Comparison of ENCODE assay signal across 9 cellular contexts in the genomic region with DNA sequence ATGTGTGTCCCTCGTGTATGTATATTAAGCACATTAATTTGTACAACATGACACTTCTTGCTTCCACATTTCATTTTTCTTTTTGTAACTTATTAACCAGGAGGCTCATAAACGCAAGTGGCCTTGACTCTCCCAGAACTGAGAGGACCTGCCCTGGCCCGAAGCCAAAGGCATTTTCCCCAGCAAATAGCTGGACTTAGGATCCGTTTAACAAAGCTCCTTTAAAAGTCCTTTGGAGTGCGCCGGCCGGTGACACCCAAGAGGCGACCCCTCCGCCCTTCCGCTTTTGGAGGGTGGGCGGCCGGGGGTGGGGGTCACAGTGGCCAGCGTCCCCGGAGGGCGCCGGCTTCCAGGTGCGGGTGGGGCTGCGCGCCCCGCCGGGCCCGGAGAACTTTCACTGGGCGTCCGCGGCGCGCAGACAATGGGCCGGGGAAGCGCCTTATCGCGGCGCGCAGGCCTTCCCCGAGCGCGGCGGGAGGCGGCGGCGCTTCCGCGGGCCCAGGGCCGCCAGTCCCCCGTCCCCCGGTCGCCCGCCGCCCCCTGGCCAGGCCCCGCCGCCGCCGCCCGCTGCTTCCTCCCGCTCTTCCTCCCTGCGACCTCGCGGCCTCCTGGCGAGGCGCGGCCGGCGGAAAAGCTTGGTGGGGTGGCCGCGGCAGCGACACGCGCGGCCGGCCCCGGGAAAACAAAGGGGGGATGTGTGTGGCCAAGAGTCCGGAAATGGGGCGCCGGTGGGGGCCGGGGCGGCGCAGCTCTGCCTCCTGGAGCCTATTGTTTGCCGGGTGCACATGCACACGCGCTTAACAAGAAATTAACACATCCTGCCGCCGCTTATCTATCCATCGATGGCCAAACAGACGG.
DNase-seq lines count a peak whose midpoint lies in the region; ATAC-seq and TF ChIP-seq lines count a peak whose summit lies in the region.
"Had no signal": no experiment of that assay in that cellular context is flagged by ENCODE, and none has a peak within 500 bp of the region (broad histone marks: within the 10 kb centered on the region; RNA-seq: fewer than 3 reads in every experiment).

No MANE protein-coding gene starts in this region.

- peak overlapping the region; percentile 20 for H3K4me3 Mint-ChIP-seq in activated naive CD8-positive, alpha-beta T cell treated with anti-CD3 and anti-CD28 coated beads, Interleukin-2, amount 10 ng/mL, durations not matched to agents 7 days and 5 days
- H3K4me3 Mint-ChIP-seq: IgD-negative memory B cell had no signal

- DNase-seq in activated naive CD8-positive, alpha-beta T cell treated with anti-CD3 and anti-CD28 coated beads, Interleukin-2, amount 10 ng/mL, durations not matched to agents 7 days and 5 days: peak; percentile 52
- DNase-seq in hepatic stellate cell (ENCODE audit: low spot score) (peak; percentile 16), renal cortical epithelial cell (ENCODE audit: low read depth) (peak; percentile 30), G401 (ENCODE audit: low spot score) (no peak), osteoblast (ENCODE audit: insufficient read length, low spot score, missing footprints) (no peak)

- POLR2A ChIA-PET in activated naive CD8-positive, alpha-beta T cell treated with anti-CD3 and anti-CD28 coated beads, Interleukin-2, amount 10 ng/mL, durations not matched to agents 7 days and 5 days (lab: Charles Lee): no interaction called here

- H3K9me3 Mint-ChIP-seq in activated naive CD8-positive, alpha-beta T cell treated with anti-CD3 and anti-CD28 coated beads, Interleukin-2, amount 10 ng/mL, durations not matched to agents 7 days and 5 days: no peaks in the 10 kb centered on the region

- H3K4me1 Mint-ChIP-seq in activated naive CD8-positive, alpha-beta T cell treated with anti-CD3 and anti-CD28 coated beads, Interleukin-2, amount 10 ng/mL, durations not matched to agents 7 days and 5 days: peaks cover 4% of the 10 kb centered on the region

- no peak overlapping the region for H3K4me3 ChIP-seq in osteoblast (ENCODE audit: insufficient read depth, low read length)

- no peak overlapping the region for H3K27ac ChIP-seq in osteoblast (ENCODE audit: low read depth, low read length)

- H3K4me1 ChIP-seq in osteoblast (ENCODE audit: insufficient read depth, low read length): no peaks in the 10 kb centered on the region

- H3K27me3 ChIP-seq in osteoblast (ENCODE audit: insufficient read depth, low read length): no peaks in the 10 kb centered on the region

- no peaks in the 10 kb centered on the region for H4K20me1 ChIP-seq in osteoblast (ENCODE audit: insufficient read depth, low read length)

- H3K36me3 ChIP-seq in osteoblast (ENCODE audit: insufficient read depth, low read length): no peaks in the 10 kb centered on the region

- H3K4me2 ChIP-seq in osteoblast (ENCODE audit: insufficient read depth, low read length): no peak overlapping the region

- H3K9me3 ChIP-seq in osteoblast (ENCODE audit: low read depth, low read length): peaks cover 3% of the 10 kb centered on the region

- H3K79me2 ChIP-seq in osteoblast (ENCODE audit: insufficient read depth, low read length): no peaks in the 10 kb centered on the region

- H3K36me3 Mint-ChIP-seq in activated naive CD8-positive, alpha-beta T cell treated with anti-CD3 and anti-CD28 coated beads, Interleukin-2, amount 10 ng/mL, durations not matched to agents 7 days and 5 days: no peaks in the 10 kb centered on the region

- ATAC-seq in HG03354 (IDR thresholded peaks at IDR 0.05; ENCODE audit: poor library complexity, severe bottlenecking, unreplicated experiment) (peak; percentile 64), HG03280 (IDR thresholded peaks at IDR 0.05; ENCODE audit: unreplicated experiment) (no peak), GM18858 (IDR thresholded peaks at IDR 0.05; ENCODE audit: unreplicated experiment) (no peak)
- peak; percentile 78 for ATAC-seq in activated naive CD8-positive, alpha-beta T cell treated with anti-CD3 and anti-CD28 coated beads, Interleukin-2, amount 10 ng/mL, durations not matched to agents 7 days and 5 days (ENCODE audit: low read depth)

- in situ Hi-C loops in G401 (cut with HindIII; ENCODE audit: low sequenced_read_pairs): no loop called here

- peaks cover 30% of the 10 kb centered on the region for H3K27me3 Mint-ChIP-seq in activated naive CD8-positive, alpha-beta T cell treated with anti-CD3 and anti-CD28 coated beads, Interleukin-2, amount 10 ng/mL, durations not matched to agents 7 days and 5 days

- H2AFZ ChIP-seq in osteoblast (ENCODE audit: low read length): no peak overlapping the region

- TF ChIP-seq CTCF in osteoblast (IDR thresholded peaks at IDR 0.05; ENCODE audit: extremely low read depth, low read depth, low read length): no peak

- no peak overlapping the region for H3K27ac Mint-ChIP-seq in activated naive CD8-positive, alpha-beta T cell treated with anti-CD3 and anti-CD28 coated beads, Interleukin-2, amount 10 ng/mL, durations not matched to agents 7 days and 5 days

Comparison
In these comparisons a context has a peak if more than half of its experiments do, and no peak if none do; other contexts are left out.
1. ATAC-seq: peak in HG03354 (single experiment) and activated naive CD8-positive, alpha-beta T cell treated with anti-CD3 and anti-CD28 coated beads, Interleukin-2, amount 10 ng/mL, durations not matched to agents 7 days and 5 days (single experiment); none in HG03280 (single experiment) and GM18858 (single experiment).
2. DNase-seq: peak in activated naive CD8-positive, alpha-beta T cell treated with anti-CD3 and anti-CD28 coated beads, Interleukin-2, amount 10 ng/mL, durations not matched to agents 7 days and 5 days (single experiment), hepatic stellate cell (single experiment) and renal cortical epithelial cell (single experiment); none in G401 (single experiment) and osteoblast (single experiment).